Comparison of ENCODE assay signal across 8 cellular contexts in the genomic region with DNA sequence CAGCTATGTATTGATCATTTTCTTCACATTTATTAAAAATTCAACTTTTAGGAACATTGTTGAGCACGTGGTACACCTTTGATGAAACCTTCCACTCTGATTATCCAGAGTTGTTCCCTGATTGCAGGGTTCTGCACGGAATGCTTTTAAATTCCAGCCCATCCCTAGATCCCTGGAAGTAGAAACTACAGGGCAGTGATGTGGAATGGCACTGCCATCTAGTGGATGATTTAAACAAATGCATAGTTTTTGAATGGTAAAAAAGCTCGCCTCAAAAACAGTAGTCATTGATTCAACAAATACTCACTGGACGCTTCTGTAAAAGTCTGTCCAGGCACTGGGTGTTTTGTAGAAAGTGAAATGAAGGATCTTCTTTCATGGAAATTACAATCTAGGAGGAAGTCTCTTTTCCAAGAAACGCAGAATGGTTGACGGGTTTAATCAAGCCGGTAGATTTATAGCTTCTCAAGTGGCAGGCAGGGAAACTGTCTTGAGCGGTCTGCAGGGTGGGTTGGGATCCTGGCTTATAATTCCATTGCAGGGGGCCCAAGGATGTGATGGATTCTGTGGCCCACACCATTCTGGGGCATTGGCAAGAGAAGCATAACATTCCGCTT.
A peak's percentile ranks its signal among the peaks of the same experiment; 100 is the strongest.
DNase-seq lines count a peak whose midpoint lies in the region; ATAC-seq, FAIRE-seq and TF ChIP-seq lines count a peak whose summit lies in the region.

No MANE protein-coding gene starts in this region.

- H3K9me3 ChIP-seq in suprapubic skin, result no peaks in the 10 kb centered on the region

- H3K27ac ChIP-seq in suprapubic skin, result no peak overlapping the region

- TF ChIP-seq CTCF in AG09309 (IDR thresholded peaks at IDR 0.05; ENCODE audit: control insufficient read depth, insufficient read depth, low read depth, low read length, missing control alignments) (peak; percentile 68), astrocyte of the spinal cord (IDR thresholded peaks at IDR 0.05; ENCODE audit: low read depth, low read length) (peak; percentile 63), suprapubic skin (IDR thresholded peaks at IDR 0.05) (peak; percentile 46 to 60)

- in situ Hi-C loops in astrocyte of the spinal cord (cut with HindIII; ENCODE audit: low sequenced_read_pairs), result no loop called here

- WGBS in suprapubic skin, result 41% methylated on average over 9 of the region's 9 CpGs

- H3K27me3 ChIP-seq in suprapubic skin, result no peaks in the 10 kb centered on the region

- peak; percentile 50 for FAIRE-seq in GM12891 (lab: Jason Lieb, UNC)

- ATAC-seq in GM18861 (IDR thresholded peaks at IDR 0.05; ENCODE audit: unreplicated experiment) (no peak), HG03097 (IDR thresholded peaks at IDR 0.05; ENCODE audit: low FRiP score, unreplicated experiment) (no peak)

- H3K4me1 ChIP-seq in suprapubic skin, result peaks cover 5% of the 10 kb centered on the region

- TF ChIP-seq POLR2A in GM12891 (IDR thresholded peaks at IDR 0.05; ENCODE audit: low read depth, low read length) (no peak), suprapubic skin (IDR thresholded peaks at IDR 0.05) (no peak)

- no peaks in the 10 kb centered on the region for H3K36me3 ChIP-seq in suprapubic skin

- DNase-seq in AG09309 (ENCODE audit: low read depth) (no peak), GM12891 (ENCODE audit: insufficient read length, low spot score) (no peak), NCI-H2171 treated with DMSO at 0.1 percent for 48 hours (lab: John Stamatoyannopoulos, UW) (peak; percentile 44), astrocyte of the spinal cord (ENCODE audit: low read depth, low spot score) (peak; percentile 57), iPS-NIHi11 (ENCODE audit: low spot score) (peak; percentile 55), suprapubic skin (ENCODE audit: low spot score in 2 of 2) (no peak)

- TF ChIP-seq EP300 in suprapubic skin (IDR thresholded peaks at IDR 0.05), result no peak

- no peak overlapping the region for H3K4me3 ChIP-seq in AG09309 (ENCODE audit: control insufficient read depth, low read depth, low read length)
- H3K4me3 ChIP-seq in astrocyte of the spinal cord (ENCODE audit: low read depth, low read length), result no peak overlapping the region
- no peak overlapping the region for H3K4me3 ChIP-seq in suprapubic skin

TF ChIP-seq in GM12891, 5 proteins besides CTCF, POLR2A, EP300 and RAD21:
- no peak for TF ChIP-seq POU2F2 (IDR thresholded peaks at IDR 0.05; ENCODE audit: low read depth, low read length)
- TF ChIP-seq PAX5 (IDR thresholded peaks at IDR 0.05; ENCODE audit: insufficient read depth, low read length, severe bottlenecking), result no peak
- no peak for TF ChIP-seq TAF1 (IDR thresholded peaks at IDR 0.05; ENCODE audit: low read depth, low read length)
- no peak for TF ChIP-seq SPI1 (IDR thresholded peaks at IDR 0.05; ENCODE audit: low read depth, low read length)
- TF ChIP-seq POLR2AphosphoS5 (IDR thresholded peaks at IDR 0.05; ENCODE audit: low read depth, low read length), result no peak

Comparison
In these comparisons a context has a peak if more than half of its experiments do, and no peak if none do; other contexts are left out.
1. DNase-seq: peak in NCI-H2171 treated with DMSO at 0.1 percent for 48 hours (single experiment), astrocyte of the spinal cord (single experiment) and iPS-NIHi11 (single experiment); none in AG09309 (single experiment), GM12891 (single experiment) and suprapubic skin (0 of 2).
2. Peak in every context shown above with its lines, with median percentiles within 50 percentile points of each other: CTCF ChIP-seq.